1 cellular context compared by ENCODE assay signal in the genomic region with DNA sequence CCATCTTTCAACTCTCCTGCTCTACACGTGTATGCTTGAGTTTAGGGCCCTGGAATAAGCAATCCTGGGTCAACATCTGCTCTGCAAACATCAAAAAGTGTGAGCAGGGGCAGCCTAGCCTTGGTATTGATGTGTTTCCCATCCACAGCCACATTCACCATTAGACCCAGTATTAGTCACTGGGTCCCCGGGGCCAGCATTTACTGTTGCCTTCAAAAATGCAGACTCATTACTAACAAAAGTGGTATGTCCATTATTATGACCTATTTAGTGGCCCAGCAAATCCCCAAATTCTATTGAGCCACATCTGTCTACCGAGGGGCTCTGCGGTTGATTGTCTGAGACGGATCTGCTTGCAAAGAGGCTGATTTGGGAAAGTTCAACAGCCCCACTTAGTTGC.
TF ChIP-seq lines count a peak whose summit lies in the region.

No MANE protein-coding gene starts in this region.

TF ChIP-seq in IMR-90, 13 proteins besides CTCF, POLR2A, EP300 and RAD21 (continued from another document):
- 0 out of 2 replicates have a peak, but pooled peaks have one; percentile 13 for TF ChIP-seq FOS (IDR thresholded peaks at IDR 0.05; ENCODE audit: low read depth, low read length)
- no peak for TF ChIP-seq RCOR1 (IDR thresholded peaks at IDR 0.05; ENCODE audit: insufficient replicate concordance, low read length)
- no peak for TF ChIP-seq MXI1 (IDR thresholded peaks at IDR 0.05; ENCODE audit: borderline replicate concordance, low read depth, low read length)
